8 cellular contexts compared by ENCODE assay signal in the genomic region with DNA sequence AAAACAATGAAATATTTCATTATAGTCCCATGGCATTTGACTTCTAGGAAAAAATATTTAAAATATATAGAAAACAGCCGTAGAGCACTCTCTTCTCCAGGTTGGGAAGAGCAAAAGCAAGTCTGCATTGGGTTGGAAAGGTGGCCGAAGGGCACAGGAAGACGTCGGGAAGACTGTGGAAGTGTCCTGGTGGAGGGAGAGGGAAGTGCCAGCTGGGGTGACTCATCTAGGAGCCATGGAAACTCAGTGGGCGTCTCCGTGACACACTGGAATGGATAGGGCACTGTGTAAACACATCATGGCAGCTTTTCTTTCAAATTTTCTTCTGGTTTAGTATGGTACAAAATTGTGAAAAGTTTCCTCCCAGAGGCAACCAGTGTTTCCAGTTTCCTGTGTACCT. TPM values are rescaled to one million over a fixed set of nuclear protein-coding genes. Genes with fewer than 3 reads are reported as not detected.
DNase-seq lines count a peak whose midpoint lies in the region; ATAC-seq lines count a peak whose summit lies in the region.

No MANE protein-coding gene starts in this region.

- H3K4me3 Mint-ChIP-seq in activated CD4-positive, alpha-beta T cell treated with anti-CD3 and anti-CD28 coated beads, Interleukin-2, amount 10 ng/mL, durations not matched to agents 24 days and 14 days: no peak overlapping the region
- H3K4me3 Mint-ChIP-seq in activated naive CD4-positive, alpha-beta T cell treated with anti-CD3 and anti-CD28 coated beads for 36 hours: no peak overlapping the region

- peaks cover 8 to 53% (median 42%) of the 10 kb centered on the region in 5 donors for H3K36me3 ChIP-seq in subcutaneous abdominal adipose tissue (ENCODE audit: control insufficient read depth in 5 of 5, insufficient read depth in 5 of 5, low read length in 5 of 5)

- no peak for ATAC-seq in GM18498 (IDR thresholded peaks at IDR 0.05; ENCODE audit: unreplicated experiment)

- DNase-seq in activated CD4-positive, alpha-beta T cell treated with anti-CD3 and anti-CD28 coated beads, Interleukin-2, amount 10 ng/mL, durations not matched to agents 24 days and 14 days: no peak
- no peak for DNase-seq in activated CD4-positive, alpha-beta T cell treated with anti-CD3 and anti-CD28 coated beads for 48 hours
- DNase-seq in amniotic stem cell (lab: John Stamatoyannopoulos, UW) (peak; percentile 86), iPS-NIHi11 (ENCODE audit: low spot score) (peak; percentile 71)
- no peak for DNase-seq in activated naive CD4-positive, alpha-beta T cell treated with anti-CD3 and anti-CD28 coated beads for 36 hours
- DNase-seq in activated naive CD4-positive, alpha-beta T cell treated with Interleukin-2 at 50 U/mL for 16 hours: no peak

- H3K4me1 ChIP-seq in subcutaneous abdominal adipose tissue (ENCODE audit: control insufficient read depth in 5 of 5, insufficient read depth in 5 of 5, low read length in 5 of 5): peaks cover 0 to 22% (median 9%) of the 10 kb centered on the region in 5 donors

- H3K36me3 Mint-ChIP-seq in activated CD4-positive, alpha-beta T cell treated with anti-CD3 and anti-CD28 coated beads, Interleukin-2, amount 10 ng/mL, durations not matched to agents 24 days and 14 days (ENCODE audit: low read depth): peaks cover 56% of the 10 kb centered on the region
- peaks cover 21% of the 10 kb centered on the region for H3K36me3 Mint-ChIP-seq in activated naive CD4-positive, alpha-beta T cell treated with anti-CD3 and anti-CD28 coated beads for 36 hours (ENCODE audit: low read depth)

- no peak overlapping the region for H3K9ac ChIP-seq in subcutaneous abdominal adipose tissue (ENCODE audit: low read length in 5 of 5)

- peak overlapping the region; percentile 60 for H3K27ac Mint-ChIP-seq in activated CD4-positive, alpha-beta T cell treated with anti-CD3 and anti-CD28 coated beads, Interleukin-2, amount 10 ng/mL, durations not matched to agents 24 days and 14 days
- no peak overlapping the region for H3K27ac Mint-ChIP-seq in activated naive CD4-positive, alpha-beta T cell treated with anti-CD3 and anti-CD28 coated beads for 36 hours

- H3K9me3 Mint-ChIP-seq in activated CD4-positive, alpha-beta T cell treated with anti-CD3 and anti-CD28 coated beads, Interleukin-2, amount 10 ng/mL, durations not matched to agents 24 days and 14 days: no peaks in the 10 kb centered on the region
- H3K9me3 Mint-ChIP-seq in activated naive CD4-positive, alpha-beta T cell treated with anti-CD3 and anti-CD28 coated beads for 36 hours: no peaks in the 10 kb centered on the region

- H3K27ac ChIP-seq in subcutaneous abdominal adipose tissue (ENCODE audit: low read depth, low read length): peak overlapping the region; percentile 14

- H3K4me3 ChIP-seq in subcutaneous abdominal adipose tissue (ENCODE audit: low read depth in 1 of 5, low read length in 5 of 5): no peak overlapping the region

- intact Hi-C loops in activated CD4-positive, alpha-beta T cell treated with anti-CD3 and anti-CD28 coated beads, Interleukin-2, amount 10 ng/mL, durations not matched to agents 24 days and 14 days (cut with micrococcal nuclease): no loop called here
- intact Hi-C loops in activated naive CD4-positive, alpha-beta T cell treated with anti-CD3 and anti-CD28 coated beads for 36 hours (cut with micrococcal nuclease): no loop called here

- peaks cover 20% of the 10 kb centered on the region for H3K4me1 Mint-ChIP-seq in activated CD4-positive, alpha-beta T cell treated with anti-CD3 and anti-CD28 coated beads, Interleukin-2, amount 10 ng/mL, durations not matched to agents 24 days and 14 days
- H3K4me1 Mint-ChIP-seq in activated naive CD4-positive, alpha-beta T cell treated with anti-CD3 and anti-CD28 coated beads for 36 hours (ENCODE audit: low read depth): peaks cover 12% of the 10 kb centered on the region

- no peaks in the 10 kb centered on the region for H3K27me3 ChIP-seq in subcutaneous abdominal adipose tissue (ENCODE audit: control insufficient read depth in 5 of 5, insufficient read depth in 4 of 5, low read length in 5 of 5)

- H3K9me3 ChIP-seq in subcutaneous abdominal adipose tissue (ENCODE audit: control insufficient read depth in 5 of 5, low read length in 5 of 5): no peaks in the 10 kb centered on the region

- H3K27me3 Mint-ChIP-seq in activated CD4-positive, alpha-beta T cell treated with anti-CD3 and anti-CD28 coated beads, Interleukin-2, amount 10 ng/mL, durations not matched to agents 24 days and 14 days: no peaks in the 10 kb centered on the region
- H3K27me3 Mint-ChIP-seq in activated naive CD4-positive, alpha-beta T cell treated with anti-CD3 and anti-CD28 coated beads for 36 hours (ENCODE audit: low read depth): no peaks in the 10 kb centered on the region

- CTCF ChIA-PET in activated naive CD4-positive, alpha-beta T cell treated with anti-CD3 and anti-CD28 coated beads for 36 hours (lab: Charles Lee): no interaction called here

RNA-seq across cellular contexts. Expression of a gene that starts 12.7 kb away (rescaled TPM):
- total RNA-seq in activated CD4-positive, alpha-beta T cell treated with anti-CD3 and anti-CD28 coated beads, Interleukin-2, amount 10 ng/mL, durations not matched to agents 24 days and 14 days: 102 and 103 TPM in 2 replicates
- total RNA-seq in activated naive CD4-positive, alpha-beta T cell treated with anti-CD3 and anti-CD28 coated beads for 36 hours: 100 to 1,000 TPM in 1 of 2 experiments, 10 to 100 TPM in 1; 98.9 to 107 TPM

RNA-seq across cellular contexts. Expression of a gene that starts 17.7 kb away (rescaled TPM):
- total RNA-seq in activated CD4-positive, alpha-beta T cell treated with anti-CD3 and anti-CD28 coated beads, Interleukin-2, amount 10 ng/mL, durations not matched to agents 24 days and 14 days: 90.4 and 93.8 TPM in 2 replicates
- total RNA-seq in activated naive CD4-positive, alpha-beta T cell treated with anti-CD3 and anti-CD28 coated beads for 36 hours: 10 to 100 TPM; 48.9 to 54.3 TPM

RNA-seq across cellular contexts. Expression of a gene that starts 36.7 kb away (rescaled TPM):
- total RNA-seq in activated CD4-positive, alpha-beta T cell treated with anti-CD3 and anti-CD28 coated beads, Interleukin-2, amount 10 ng/mL, durations not matched to agents 24 days and 14 days: 169 and 172 TPM in 2 replicates
- 100 to 1,000 TPM; 151 to 154 TPM for total RNA-seq in activated naive CD4-positive, alpha-beta T cell treated with anti-CD3 and anti-CD28 coated beads for 36 hours

RNA-seq across cellular contexts. Expression of a gene that starts 37.4 kb away (rescaled TPM):
- 124 and 128 TPM in 2 replicates for total RNA-seq in activated CD4-positive, alpha-beta T cell treated with anti-CD3 and anti-CD28 coated beads, Interleukin-2, amount 10 ng/mL, durations not matched to agents 24 days and 14 days
- 100 to 1,000 TPM; 120 to 121 TPM for total RNA-seq in activated naive CD4-positive, alpha-beta T cell treated with anti-CD3 and anti-CD28 coated beads for 36 hours

Comparison
In these comparisons a context has a peak if more than half of its experiments do, and no peak if none do; other contexts are left out.
1. DNase-seq: peak in amniotic stem cell (single experiment) and iPS-NIHi11 (single experiment); none in activated CD4-positive, alpha-beta T cell treated with anti-CD3 and anti-CD28 coated beads, Interleukin-2, amount 10 ng/mL, durations not matched to agents 24 days and 14 days (single experiment), activated CD4-positive, alpha-beta T cell treated with anti-CD3 and anti-CD28 coated beads for 48 hours (single experiment), activated naive CD4-positive, alpha-beta T cell treated with anti-CD3 and anti-CD28 coated beads for 36 hours (single experiment) and activated naive CD4-positive, alpha-beta T cell treated with Interleukin-2 at 50 U/mL for 16 hours (single experiment).